ENCODE assay signal across 10 cellular contexts in genomic region chr4:36286481-36286871, GRCh38. TPM values are rescaled to one million over a fixed set of nuclear protein-coding genes. Genes with fewer than 3 reads are reported as not detected.
A peak's percentile ranks its signal among the peaks of the same experiment; 100 is the strongest.
DNase-seq lines count a peak whose midpoint lies in the region; ATAC-seq and TF ChIP-seq lines count a peak whose summit lies in the region.
"Had no signal": no experiment of that assay in that cellular context is flagged by ENCODE, and none has a peak within 500 bp of the region (broad histone marks: within the 10 kb centered on the region; RNA-seq: fewer than 3 reads in every experiment).

No MANE protein-coding gene starts in this region.

- no peaks in the 10 kb centered on the region for H3K9me3 ChIP-seq in naive thymus-derived CD4-positive, alpha-beta T cell (ENCODE audit: control insufficient read depth in 2 of 3, low read length in 3 of 3)
- H3K9me3 ChIP-seq: mucosa of descending colon had no signal

- intact Hi-C loops in activated T-helper 1 cell treated with anti-CD3 and anti-CD28 coated beads, Interleukin-12 subunit alpha, Interleukin-12 subunit beta, Interleukin-2, Interleukin-4 antibody, amounts not matched to agents 30 ng/mL and 10 ng/mL and 1 ng/mL, durations not matched to agents 14 hours and 24 hours and 36 hours (cut with micrococcal nuclease), result loop anchor here (1.0 to 10.0 kb wide), 14 partner anchors 8 to 1846 kb away; partner anchors contain the start of gene ARAP2
- intact Hi-C loops in naive thymus-derived CD4-positive, alpha-beta T cell (cut with micrococcal nuclease), result loop anchor here (1.0 to 2.0 kb wide), 12 partner anchors 8 to 108 kb away; no protein-coding TSS in a partner anchor

- H3K4me1 ChIP-seq in naive thymus-derived CD4-positive, alpha-beta T cell (ENCODE audit: control insufficient read depth in 2 of 2, insufficient read depth in 2 of 2, low read length in 2 of 2), result peaks cover 6 to 24% of the 10 kb centered on the region in 2 donors

- POLR2A ChIA-PET in naive thymus-derived CD4-positive, alpha-beta T cell (lab: Charles Lee), result interaction anchor here (1.0 kb wide), 1 partner anchor 105 kb away, joined by 3 read pairs; no protein-coding TSS in a partner anchor

- CTCF ChIA-PET in naive thymus-derived CD4-positive, alpha-beta T cell (lab: Charles Lee), result interaction anchor here (0.7 kb wide), 1 partner anchor 27 kb away, joined by 3 read pairs; no protein-coding TSS in a partner anchor

- H3K27me3 Mint-ChIP-seq in activated T-helper 1 cell treated with anti-CD3 and anti-CD28 coated beads, Interleukin-12 subunit alpha, Interleukin-12 subunit beta, Interleukin-2, Interleukin-4 antibody, amounts not matched to agents 30 ng/mL and 10 ng/mL and 1 ng/mL, durations not matched to agents 14 hours and 24 hours and 36 hours (ENCODE audit: insufficient read depth), result peaks cover 2% of the 10 kb centered on the region
- H3K27me3 Mint-ChIP-seq in naive thymus-derived CD4-positive, alpha-beta T cell, result no peaks in the 10 kb centered on the region
- no peaks in the 10 kb centered on the region for H3K27me3 Mint-ChIP-seq in chondrocyte (ENCODE audit: low read depth)

- H3K4me1 Mint-ChIP-seq in activated T-helper 1 cell treated with anti-CD3 and anti-CD28 coated beads, Interleukin-12 subunit alpha, Interleukin-12 subunit beta, Interleukin-2, Interleukin-4 antibody, amounts not matched to agents 30 ng/mL and 10 ng/mL and 1 ng/mL, durations not matched to agents 14 hours and 24 hours and 36 hours (ENCODE audit: low read depth), result peaks cover 72% of the 10 kb centered on the region
- H3K4me1 Mint-ChIP-seq in naive thymus-derived CD4-positive, alpha-beta T cell, result peaks cover 5 to 61% (median 11%) of the 10 kb centered on the region in 7 donors
- H3K4me1 Mint-ChIP-seq in chondrocyte (ENCODE audit: low read depth), result peaks cover 6% of the 10 kb centered on the region

- DNase-seq in activated T-helper 1 cell treated with anti-CD3 and anti-CD28 coated beads, Interleukin-12 subunit alpha, Interleukin-12 subunit beta, Interleukin-2, Interleukin-4 antibody, amounts not matched to agents 30 ng/mL and 10 ng/mL and 1 ng/mL, durations not matched to agents 14 hours and 24 hours and 36 hours (ENCODE audit: low spot score), result no peak
- no peak for DNase-seq in naive thymus-derived CD4-positive, alpha-beta T cell
- no peak for DNase-seq in GM13976 (ENCODE audit: low spot score)
- DNase-seq in chondrocyte (ENCODE audit: low spot score), result no peak
- DNase-seq in NOMO-1 treated with dmso at 0.1 percent for 144 hours (lab: John Stamatoyannopoulos, UW; ENCODE audit: unreplicated experiment), result no peak
- DNase-seq: cerebellar nuclear complex, DMS 273 treated with DMSO at 0.1 percent for 48 hours had no signal

- peaks cover 26% of the 10 kb centered on the region for H3K9me3 Mint-ChIP-seq in activated T-helper 1 cell treated with anti-CD3 and anti-CD28 coated beads, Interleukin-12 subunit alpha, Interleukin-12 subunit beta, Interleukin-2, Interleukin-4 antibody, amounts not matched to agents 30 ng/mL and 10 ng/mL and 1 ng/mL, durations not matched to agents 14 hours and 24 hours and 36 hours
- peaks cover 0 to 26% (median 0%) of the 10 kb centered on the region in 11 donors for H3K9me3 Mint-ChIP-seq in naive thymus-derived CD4-positive, alpha-beta T cell
- no peaks in the 10 kb centered on the region for H3K9me3 Mint-ChIP-seq in chondrocyte (ENCODE audit: low read depth)

- H3K4me3 ChIP-seq in naive thymus-derived CD4-positive, alpha-beta T cell (ENCODE audit: low read length), result no peak overlapping the region
- H3K4me3 ChIP-seq: mucosa of descending colon had no signal

- peaks cover 34% of the 10 kb centered on the region for H3K36me3 Mint-ChIP-seq in activated T-helper 1 cell treated with anti-CD3 and anti-CD28 coated beads, Interleukin-12 subunit alpha, Interleukin-12 subunit beta, Interleukin-2, Interleukin-4 antibody, amounts not matched to agents 30 ng/mL and 10 ng/mL and 1 ng/mL, durations not matched to agents 14 hours and 24 hours and 36 hours (ENCODE audit: low read depth)
- H3K36me3 Mint-ChIP-seq in naive thymus-derived CD4-positive, alpha-beta T cell, result peaks cover 0 to 43% (median 0%) of the 10 kb centered on the region in 5 donors
- H3K36me3 Mint-ChIP-seq in chondrocyte (ENCODE audit: low read depth), result no peaks in the 10 kb centered on the region

- no peaks in the 10 kb centered on the region for H3K36me3 ChIP-seq in naive thymus-derived CD4-positive, alpha-beta T cell (ENCODE audit: control insufficient read depth in 2 of 3, insufficient read depth in 3 of 3, low read length in 3 of 3)

- H3K4me3 Mint-ChIP-seq in activated T-helper 1 cell treated with anti-CD3 and anti-CD28 coated beads, Interleukin-12 subunit alpha, Interleukin-12 subunit beta, Interleukin-2, Interleukin-4 antibody, amounts not matched to agents 30 ng/mL and 10 ng/mL and 1 ng/mL, durations not matched to agents 14 hours and 24 hours and 36 hours, result no peak overlapping the region
- H3K4me3 Mint-ChIP-seq in naive thymus-derived CD4-positive, alpha-beta T cell, result peak overlapping the region in 4 of 10 donors; percentile 19 to 80 (median 30)
- no peak overlapping the region for H3K4me3 Mint-ChIP-seq in chondrocyte (ENCODE audit: unreplicated experiment)

- H3K27ac ChIP-seq in naive thymus-derived CD4-positive, alpha-beta T cell (ENCODE audit: low read depth, low read length), result no peak overlapping the region

- TF ChIP-seq CTCF in GM13976 (IDR thresholded peaks at IDR 0.05; ENCODE audit: borderline replicate concordance, control extremely low read depth, extremely low read depth, insufficient read depth, missing control alignments) (no peak), chondrocyte (IDR thresholded peaks at IDR 0.05) (no peak)

- in situ Hi-C loops in GM13976 (cut with MboI; ENCODE audit: low sequenced_read_pairs, unreplicated experiment), result no loop called here

- ATAC-seq in GM19395 (IDR thresholded peaks at IDR 0.05; ENCODE audit: unreplicated experiment) (peak; percentile 36), HG02981 (IDR thresholded peaks at IDR 0.05; ENCODE audit: unreplicated experiment) (peak; percentile 29)
- peak; percentile 15 for ATAC-seq in naive thymus-derived CD4-positive, alpha-beta T cell

- H3K27ac Mint-ChIP-seq in activated T-helper 1 cell treated with anti-CD3 and anti-CD28 coated beads, Interleukin-12 subunit alpha, Interleukin-12 subunit beta, Interleukin-2, Interleukin-4 antibody, amounts not matched to agents 30 ng/mL and 10 ng/mL and 1 ng/mL, durations not matched to agents 14 hours and 24 hours and 36 hours, result peak overlapping the region; percentile 95
- peak overlapping the region in 7 of 9 donors; percentile 38 to 96 (median 70) for H3K27ac Mint-ChIP-seq in naive thymus-derived CD4-positive, alpha-beta T cell
- H3K27ac Mint-ChIP-seq in chondrocyte (ENCODE audit: unreplicated experiment), result no peak overlapping the region

- H3K27me3 ChIP-seq in naive thymus-derived CD4-positive, alpha-beta T cell (ENCODE audit: control insufficient read depth in 2 of 2, insufficient read depth in 2 of 2, low read length in 2 of 2), result no peaks in the 10 kb centered on the region

RNA-seq across cellular contexts. Expression of gene DTHD1, which starts 5.1 kb away (rescaled TPM):
- 0.86 and 1.0 TPM in 2 replicates for total RNA-seq in activated T-helper 1 cell treated with anti-CD3 and anti-CD28 coated beads, Interleukin-12 subunit alpha, Interleukin-12 subunit beta, Interleukin-2, Interleukin-4 antibody, amounts not matched to agents 30 ng/mL and 10 ng/mL and 1 ng/mL, durations not matched to agents 14 hours and 24 hours and 36 hours
- total RNA-seq in naive thymus-derived CD4-positive, alpha-beta T cell, result 1 to 10 TPM in 1 of 5 experiments, under 1 TPM in 2, not detected in 2; 0.10 to 5.2 (median 0.72) TPM
- not detected for polyA plus RNA-seq in naive thymus-derived CD4-positive, alpha-beta T cell
- total RNA-seq in chondrocyte, result not detected in 3 replicates

RNA-seq across cellular contexts. Expression of gene ARAP2, which starts 42.2 kb away (rescaled TPM):
- 40.1 and 54.9 TPM in 2 replicates for total RNA-seq in activated T-helper 1 cell treated with anti-CD3 and anti-CD28 coated beads, Interleukin-12 subunit alpha, Interleukin-12 subunit beta, Interleukin-2, Interleukin-4 antibody, amounts not matched to agents 30 ng/mL and 10 ng/mL and 1 ng/mL, durations not matched to agents 14 hours and 24 hours and 36 hours
- total RNA-seq in naive thymus-derived CD4-positive, alpha-beta T cell, result 10 to 100 TPM; 39.7 to 78.5 (median 44.7) TPM
- 10 to 100 TPM; 10.4 to 13.8 TPM for polyA plus RNA-seq in naive thymus-derived CD4-positive, alpha-beta T cell
- 1.4 to 1.6 TPM (median 1.5 TPM) in 3 replicates for total RNA-seq in chondrocyte

Comparison
In these comparisons a context has a peak if more than half of its experiments do, and no peak if none do; other contexts are left out.
1. RNA of gene ARAP2, which starts 42.2 kb away (total RNA-seq): 39.7 to 78.5 TPM in naive thymus-derived CD4-positive, alpha-beta T cell and 40.1 to 54.9 TPM in activated T-helper 1 cell treated with anti-CD3 and anti-CD28 coated beads, Interleukin-12 subunit alpha, Interleukin-12 subunit beta, Interleukin-2, Interleukin-4 antibody, amounts not matched to agents 30 ng/mL and 10 ng/mL and 1 ng/mL, durations not matched to agents 14 hours and 24 hours and 36 hours; 1.4 to 1.6 TPM in chondrocyte; every median in the first group is over 10 times any median in the second.
2. Peak in every context shown above with its lines, with median percentiles within 50 percentile points of each other: ATAC-seq.